In the genomic region with DNA sequence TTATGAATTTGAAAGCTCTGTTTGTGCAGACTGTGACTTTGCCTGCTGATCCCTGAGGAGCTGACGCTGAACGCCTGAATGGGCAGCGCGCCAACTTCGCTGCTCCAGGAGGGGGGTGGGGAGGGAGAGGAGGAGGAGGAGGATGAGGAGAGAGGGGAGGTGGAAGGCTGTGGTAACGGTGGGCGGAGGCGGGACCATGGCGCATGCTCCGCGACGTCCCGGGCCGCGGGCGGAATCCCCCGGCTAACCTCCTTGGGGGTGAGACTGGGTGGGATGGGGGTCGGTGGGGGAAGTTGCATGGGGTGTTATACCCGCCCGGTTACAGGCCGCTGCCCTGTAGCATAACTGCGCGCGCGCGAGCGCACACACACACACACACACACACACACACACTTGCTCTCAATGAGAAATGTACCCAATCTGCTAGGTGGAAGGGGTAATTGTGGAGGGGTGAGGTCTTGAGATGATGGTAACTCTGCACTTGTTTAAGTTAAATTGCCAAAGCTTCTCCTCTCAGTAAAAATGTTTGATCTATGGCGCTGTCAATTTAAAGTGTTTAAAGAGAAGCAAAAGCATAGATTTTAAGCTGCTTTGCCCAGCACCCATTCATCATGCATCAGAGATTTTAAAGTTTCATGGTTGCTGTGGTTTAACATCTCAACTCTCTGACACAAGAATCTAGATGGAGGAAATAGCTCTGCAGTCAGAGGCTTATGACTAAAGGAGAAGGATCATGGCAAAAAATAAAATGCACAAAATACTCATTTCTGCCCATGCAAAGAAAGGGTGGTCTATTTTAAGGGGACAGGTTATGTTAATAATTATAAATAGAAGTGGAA, we compare ENCODE assay signal across 8 cellular contexts.
DNase-seq lines count a peak whose midpoint lies in the region; ATAC-seq and TF ChIP-seq lines count a peak whose summit lies in the region.

No MANE protein-coding gene starts in this region.

- intact Hi-C loops in left ventricle myocardium superior (cut with micrococcal nuclease) = no loop called here

- H3K36me3 Mint-ChIP-seq in HFFc6 (ENCODE audit: low read depth) = no peaks in the 10 kb centered on the region; the same call in 1 of the 2 replicates
- no peaks in the 10 kb centered on the region for H3K36me3 Mint-ChIP-seq in activated naive CD8-positive, alpha-beta T cell treated with anti-CD3 and anti-CD28 coated beads, Interleukin-2, amount 50 U/mL, for 24 hours (ENCODE audit: low read depth)

- H3K9me3 Mint-ChIP-seq in HFFc6 = no peaks in the 10 kb centered on the region
- no peaks in the 10 kb centered on the region for H3K9me3 Mint-ChIP-seq in activated naive CD8-positive, alpha-beta T cell treated with anti-CD3 and anti-CD28 coated beads, Interleukin-2, amount 50 U/mL, for 24 hours

- peak overlapping the region; percentile 5 for H4K8ac ChIP-seq in trophoblast cell (ENCODE audit: low read depth, low read length)

- in situ Hi-C loops in GM13977 (cut with MboI; ENCODE audit: low pct_unique_long_range_greater_than_20kb, low sequenced_read_pairs, unreplicated experiment) = no loop called here

- DNase-seq in GM13977 (ENCODE audit: low spot score) (peak; percentile 91), HFFc6 (peak; percentile 74), NCI-H510A treated with DMSO at 0.1 percent for 48 hours (lab: John Stamatoyannopoulos, UW) (peak; percentile 43), left ventricle myocardium superior (peak; percentile 76), trophoblast cell (peak in 1 of 2 donors; percentile 35), mucosa of gallbladder (ENCODE audit: low spot score) (no peak)
- DNase-seq in activated naive CD8-positive, alpha-beta T cell treated with anti-CD3 and anti-CD28 coated beads, Interleukin-2, amount 50 U/mL, for 24 hours = peak; percentile 45

- H3K4me2 ChIP-seq in trophoblast cell (ENCODE audit: low read length) = peak overlapping the region; percentile 87

- H2AFZ ChIP-seq in trophoblast cell (ENCODE audit: insufficient read depth, low read length, poor library complexity) = peak overlapping the region; percentile 81

- peaks cover 18% of the 10 kb centered on the region for H3K79me1 ChIP-seq in trophoblast cell (ENCODE audit: low read length)

- no peak overlapping the region for H2BK120ac ChIP-seq in trophoblast cell (ENCODE audit: insufficient read depth, low read length, poor library complexity)

- H2BK5ac ChIP-seq in trophoblast cell (ENCODE audit: low read depth, low read length, poor library complexity) = no peak overlapping the region

- no peak overlapping the region for H3K9ac ChIP-seq in trophoblast cell (ENCODE audit: low read length)

- no peak overlapping the region for H3K23ac ChIP-seq in trophoblast cell (ENCODE audit: low read length)

- H3K27me3 ChIP-seq in trophoblast cell (ENCODE audit: insufficient read depth, low read length) = no peaks in the 10 kb centered on the region

- no peak overlapping the region for H3K18ac ChIP-seq in trophoblast cell (ENCODE audit: low read length)

- H2BK12ac ChIP-seq in trophoblast cell (ENCODE audit: low read length) = no peak overlapping the region

- H4K91ac ChIP-seq in trophoblast cell (ENCODE audit: low read depth, low read length) = peak overlapping the region; percentile 16

- ATAC-seq in activated naive CD8-positive, alpha-beta T cell treated with anti-CD3 and anti-CD28 coated beads, Interleukin-2, amount 50 U/mL, for 24 hours = peak; percentile 75
- peak; percentile 95 for ATAC-seq in left ventricle myocardium superior
- no peak for ATAC-seq in HG03439 (IDR thresholded peaks at IDR 0.05; ENCODE audit: unreplicated experiment)

- H3K27ac ChIP-seq in trophoblast cell (ENCODE audit: low read depth, low read length) = no peak overlapping the region

- H3K4me3 Mint-ChIP-seq in HFFc6 = peak overlapping the region; percentile 75
- H3K4me3 Mint-ChIP-seq in activated naive CD8-positive, alpha-beta T cell treated with anti-CD3 and anti-CD28 coated beads, Interleukin-2, amount 50 U/mL, for 24 hours = peak overlapping the region; percentile 68

- H3K4me1 ChIP-seq in trophoblast cell (ENCODE audit: control insufficient read depth in 1 of 2, insufficient read depth in 2 of 2, low read length in 2 of 2) = peaks cover 12 to 14% of the 10 kb centered on the region in 2 experiments

- peaks cover 23% of the 10 kb centered on the region for H3K27me3 Mint-ChIP-seq in HFFc6 (ENCODE audit: insufficient read depth)
- peaks cover 4% of the 10 kb centered on the region for H3K27me3 Mint-ChIP-seq in activated naive CD8-positive, alpha-beta T cell treated with anti-CD3 and anti-CD28 coated beads, Interleukin-2, amount 50 U/mL, for 24 hours

- H2AK5ac ChIP-seq in trophoblast cell (ENCODE audit: low read length) = no peak overlapping the region

- WGBS in trophoblast cell (ENCODE audit: extremely low coverage, insufficient coverage, insufficient read length) = no CpG with 5 or more reads among the region's 28 CpGs

- peaks cover 2% of the 10 kb centered on the region for H3K9me3 ChIP-seq in trophoblast cell (ENCODE audit: insufficient read depth, low read depth, low read length)

- H3K4me3 ChIP-seq in trophoblast cell (ENCODE audit: low read depth, low read length) = peak overlapping the region; percentile 53

- H3K36me3 ChIP-seq in trophoblast cell (ENCODE audit: control insufficient read depth in 1 of 2, insufficient read depth in 2 of 2, low read length in 2 of 2) = no peaks in the 10 kb centered on the region

- H4K12ac ChIP-seq in trophoblast cell (ENCODE audit: low read depth, low read length) = no peak overlapping the region

- H3K79me2 ChIP-seq in trophoblast cell (ENCODE audit: control insufficient read depth, insufficient read depth, low read length, poor library complexity) = peaks cover 6% of the 10 kb centered on the region

- no peak overlapping the region for H3K4ac ChIP-seq in trophoblast cell (ENCODE audit: low read depth, low read length)

- H3K4me1 Mint-ChIP-seq in HFFc6 (ENCODE audit: low read depth) = peaks cover 20% of the 10 kb centered on the region
- H3K4me1 Mint-ChIP-seq in activated naive CD8-positive, alpha-beta T cell treated with anti-CD3 and anti-CD28 coated beads, Interleukin-2, amount 50 U/mL, for 24 hours = peaks cover 17% of the 10 kb centered on the region

- H3K27ac Mint-ChIP-seq in HFFc6 = no peak overlapping the region
- no peak overlapping the region for H3K27ac Mint-ChIP-seq in activated naive CD8-positive, alpha-beta T cell treated with anti-CD3 and anti-CD28 coated beads, Interleukin-2, amount 50 U/mL, for 24 hours

- TF ChIP-seq CTCF in GM13977 (IDR thresholded peaks at IDR 0.05; ENCODE audit: extremely low read depth, insufficient read depth, missing control alignments) (no peak), HFFc6 (IDR thresholded peaks at IDR 0.05) (no peak)

- H3K14ac ChIP-seq in trophoblast cell (ENCODE audit: low read length) = no peak overlapping the region
